8 cellular contexts compared by ENCODE assay signal in the genomic region with DNA sequence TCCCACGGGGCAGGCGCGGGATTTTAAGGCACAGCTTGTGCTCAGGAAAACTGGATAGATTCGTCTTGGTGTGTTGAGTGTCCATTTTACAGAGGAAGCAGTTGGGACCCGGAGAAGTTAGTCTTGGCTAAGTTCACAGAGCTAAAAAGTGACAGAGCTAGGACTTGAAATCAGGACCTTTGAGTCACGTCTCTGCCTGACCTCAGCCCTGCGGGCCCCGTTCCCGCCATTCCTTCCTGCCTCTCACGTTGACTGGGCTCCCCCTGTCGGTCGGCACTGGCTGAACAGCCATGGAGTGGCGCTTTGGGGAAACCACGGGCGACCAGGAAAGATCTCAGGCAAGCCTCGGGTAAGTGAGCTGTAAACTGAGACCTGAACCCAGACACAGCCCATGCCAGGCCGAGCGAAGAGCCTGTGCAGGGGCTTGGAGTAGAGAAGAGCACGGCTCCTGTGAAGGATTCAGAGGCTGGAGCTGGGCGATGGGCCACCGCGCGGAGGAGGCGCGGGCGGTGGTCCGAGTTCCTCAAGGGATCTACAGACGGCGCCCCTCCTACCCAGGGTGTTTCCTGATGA. TPM values are rescaled to one million over a fixed set of nuclear protein-coding genes. Genes with fewer than 3 reads are reported as not detected.
DNase-seq lines count a peak whose midpoint lies in the region; ATAC-seq and TF ChIP-seq lines count a peak whose summit lies in the region.

No MANE protein-coding gene starts in this region.

- H4K20me1 ChIP-seq in GM23248 (ENCODE audit: insufficient read depth), result no peaks in the 10 kb centered on the region

- peaks cover 10% of the 10 kb centered on the region for H3K4me1 ChIP-seq in GM23248 (ENCODE audit: insufficient read depth)
- peaks cover 0 to 12% (median 4%) of the 10 kb centered on the region in 4 donors for H3K4me1 ChIP-seq in right lobe of liver

- H3K4me3 ChIP-seq in GM23248, result no peak overlapping the region
- H3K4me3 ChIP-seq in right lobe of liver, result peak overlapping the region; percentile 9 to 39 (median 26)

- peak; percentile 96 for DNase-seq in DMS53 (lab: John Stamatoyannopoulos, UW)
- DNase-seq in GM23248, result peak; percentile 50
- DNase-seq in LoVo (ENCODE audit: low spot score), result peak; percentile 72
- peak; percentile 95 for DNase-seq in activated CD4-positive, alpha-beta T cell treated with anti-CD3 and anti-CD28 coated beads for 48 hours
- peak; percentile 89 for DNase-seq in dermis blood vessel endothelial cell
- peak; percentile 88 to 90 (median 90) for DNase-seq in right lobe of liver
- peak; percentile 75 to 81 for DNase-seq in stimulated activated CD4-positive, alpha-beta T cell treated with anti-CD3 and anti-CD28 coated beads, Interleukin-4, amount 100 ng/mL, for 4 hours
- DNase-seq in NCI-H82 treated with DMSO at 0.1 percent for 48 hours (lab: John Stamatoyannopoulos, UW; ENCODE audit: unreplicated experiment), result no peak

- no peaks in the 10 kb centered on the region for H3K9me2 ChIP-seq in GM23248 (ENCODE audit: insufficient read depth)

- in situ Hi-C loops in GM23248 (cut with MboI), result no loop called here

- peak; percentile 92 to 98 (median 95) for TF ChIP-seq CTCF in right lobe of liver (IDR thresholded peaks at IDR 0.05)

- H3K79me2 ChIP-seq in GM23248 (ENCODE audit: insufficient read depth), result no peaks in the 10 kb centered on the region

- no peaks in the 10 kb centered on the region for H3K27me3 ChIP-seq in GM23248 (replicated peaks; ENCODE audit: insufficient read depth)
- no peaks in the 10 kb centered on the region for H3K27me3 ChIP-seq in right lobe of liver

- TF ChIP-seq POLR2A in right lobe of liver (IDR thresholded peaks at IDR 0.05), result no peak

- ATAC-seq in right lobe of liver, result peak; percentile 95 to 99 (median 96)

- H3K9me3 ChIP-seq in GM23248 (ENCODE audit: low read depth), result no peaks in the 10 kb centered on the region
- no peaks in the 10 kb centered on the region for H3K9me3 ChIP-seq in right lobe of liver

- H3K27ac ChIP-seq in GM23248 (no peak overlapping the region), right lobe of liver (no peak overlapping the region)

- no peak overlapping the region for H3K9ac ChIP-seq in GM23248

- H3F3A ChIP-seq in GM23248 (ENCODE audit: insufficient read depth), result peaks cover 4% of the 10 kb centered on the region; the same call in 1 of the 2 replicates

- no peak overlapping the region for H3K4me2 ChIP-seq in GM23248 (ENCODE audit: unreplicated experiment)

- 76 to 77% methylated on average over 28 to 29 of the region's 29 CpGs for WGBS in GM23248 (ENCODE audit: low coverage in 1 of 2, low lambda C conversion rate in 2 of 2, missing lambda C conversion rate in 2 of 2), 2 experiments
- 23% methylated on average over 13 of the region's 29 CpGs for WGBS in right lobe of liver (ENCODE audit: insufficient coverage, low coverage, low lambda C conversion rate, missing lambda C conversion rate)

- no peak overlapping the region for H2AFZ ChIP-seq in GM23248

- H3K36me3 ChIP-seq in GM23248 (ENCODE audit: low read depth) (no peaks in the 10 kb centered on the region), right lobe of liver (no peaks in the 10 kb centered on the region)

- intact Hi-C loops in right lobe of liver (cut with DNase I), result loop anchor here in 1 of 2 donors (10.0 kb wide), 1 partner anchor 257 kb away; no protein-coding TSS in a partner anchor

RNA-seq across cellular contexts. Expression of gene WNT11, which starts 54.1 kb away (rescaled TPM):
- 0.63 TPM in 1 of 2 replicates, not detected in the other for total RNA-seq in GM23248 (2014; rRNA removed; shearing (Covaris generic))
- not detected in 2 replicates for polyA plus RNA-seq in GM23248 (2016; fragmentation: Nextera tagmentation; extraction: Ambion mirVana)
- total RNA-seq in dermis blood vessel endothelial cell, result 0.09 TPM in 1 of 2 replicates, not detected in the other
- 10 to 100 TPM in 2 of 6 experiments, 1 to 10 TPM in 4; 2.8 to 13.1 (median 5.5) TPM for total RNA-seq in right lobe of liver
